ENCODE assay signal across 8 cellular contexts in the genomic region with DNA sequence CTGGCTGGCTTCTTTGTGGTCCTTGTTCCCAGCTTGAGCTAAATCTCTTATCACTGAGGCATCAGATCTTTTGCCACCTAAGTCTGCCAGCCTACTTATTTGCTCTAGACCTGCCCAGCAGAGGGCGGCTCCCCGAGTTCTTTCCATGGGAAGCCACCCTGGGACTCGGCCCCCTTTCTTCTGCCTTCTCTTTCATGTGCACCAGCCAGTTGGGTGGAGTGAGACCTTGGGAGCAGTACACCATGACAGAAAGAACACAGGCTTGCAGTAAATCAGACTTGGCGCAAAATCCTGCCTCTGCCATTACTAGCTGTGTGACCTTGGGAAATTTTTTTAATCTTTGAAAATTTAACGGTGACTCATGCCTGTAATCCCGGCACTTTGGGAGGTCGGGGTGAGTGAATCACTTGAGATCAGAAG. TPM values are rescaled to one million over a fixed set of nuclear protein-coding genes. Genes with fewer than 3 reads are reported as not detected.
DNase-seq lines count a peak whose midpoint lies in the region; ATAC-seq, FAIRE-seq and TF ChIP-seq lines count a peak whose summit lies in the region.

No MANE protein-coding gene starts in this region.

- peaks cover 3% of the 10 kb centered on the region for H3K27me3 Mint-ChIP-seq in activated naive CD4-positive, alpha-beta T cell treated with anti-CD3 and anti-CD28 coated beads, Interleukin-2, amount 10 ng/mL, durations not matched to agents 7 days and 5 days
- H3K27me3 Mint-ChIP-seq in central memory CD8-positive, alpha-beta T cell: no peaks in the 10 kb centered on the region

- no peaks in the 10 kb centered on the region for H3K9me3 ChIP-seq in pancreas

- no peaks in the 10 kb centered on the region for H3K27me3 ChIP-seq in pancreas

- peak; percentile 46 for DNase-seq in activated naive CD4-positive, alpha-beta T cell treated with anti-CD3 and anti-CD28 coated beads, Interleukin-2, amount 10 ng/mL, durations not matched to agents 7 days and 5 days
- no peak for DNase-seq in activated naive CD4-positive, alpha-beta T cell (lab: John Stamatoyannopoulos, UW)
- DNase-seq in NCI-H526 treated with DMSO at 0.1 percent for 48 hours (lab: John Stamatoyannopoulos, UW) (peak; percentile 14), pancreas (peak; percentile 76 to 89 (median 84)), HK-2 (ENCODE audit: unreplicated experiment) (no peak), HEK293T (ENCODE audit: extremely low spot score) (no peak)
- no peak for DNase-seq in central memory CD8-positive, alpha-beta T cell (ENCODE audit: low spot score in 2 of 2)
- DNase-seq in activated CD4-positive, CD25-positive, alpha-beta regulatory T cell (lab: John Stamatoyannopoulos, UW): no peak

- ATAC-seq in central memory CD8-positive, alpha-beta T cell (replicated peaks; ENCODE audit: extremely low read depth, poor library complexity, severe bottlenecking): no peak
- ATAC-seq in pancreas: peak; percentile 95 to 98 (median 97)

- no peaks in the 10 kb centered on the region for H3K9me3 Mint-ChIP-seq in activated naive CD4-positive, alpha-beta T cell treated with anti-CD3 and anti-CD28 coated beads, Interleukin-2, amount 10 ng/mL, durations not matched to agents 7 days and 5 days
- peaks cover 5% of the 10 kb centered on the region for H3K9me3 Mint-ChIP-seq in central memory CD8-positive, alpha-beta T cell

- no peak overlapping the region for H3K27ac Mint-ChIP-seq in activated naive CD4-positive, alpha-beta T cell treated with anti-CD3 and anti-CD28 coated beads, Interleukin-2, amount 10 ng/mL, durations not matched to agents 7 days and 5 days
- peak overlapping the region; percentile 33 for H3K27ac Mint-ChIP-seq in central memory CD8-positive, alpha-beta T cell (ENCODE audit: low read depth)

- CTCF ChIA-PET in activated naive CD4-positive, alpha-beta T cell treated with anti-CD3 and anti-CD28 coated beads, Interleukin-2, amount 10 ng/mL, durations not matched to agents 7 days and 5 days (lab: Charles Lee): interaction anchor here (0.6 to 3.8 kb wide), 8 partner anchors 11 to 107 kb away, joined by 3 to 34 read pairs (median 3); no protein-coding TSS in a partner anchor
- CTCF ChIA-PET in HEK293T (lab: Yijun Ruan, JAX): interaction anchor here (0.6 to 1.2 kb wide), 2 partner anchors 68 to 87 kb away, joined by 3 read pairs; no protein-coding TSS in a partner anchor

- H3K36me3 ChIP-seq in pancreas: no peaks in the 10 kb centered on the region

- H3K4me1 Mint-ChIP-seq in activated naive CD4-positive, alpha-beta T cell treated with anti-CD3 and anti-CD28 coated beads, Interleukin-2, amount 10 ng/mL, durations not matched to agents 7 days and 5 days: peaks cover 19% of the 10 kb centered on the region
- H3K4me1 Mint-ChIP-seq in central memory CD8-positive, alpha-beta T cell: peaks cover 23% of the 10 kb centered on the region

- POLR2A ChIA-PET in HEK293T (lab: Yijun Ruan, JAX): interaction anchor here (0.7 kb wide), 1 partner anchor 91 kb away, joined by 3 read pairs; no protein-coding TSS in a partner anchor

- no peak overlapping the region for H3K4me3 Mint-ChIP-seq in activated naive CD4-positive, alpha-beta T cell treated with anti-CD3 and anti-CD28 coated beads, Interleukin-2, amount 10 ng/mL, durations not matched to agents 7 days and 5 days
- H3K4me3 Mint-ChIP-seq in central memory CD8-positive, alpha-beta T cell: no peak overlapping the region

- H3K27ac ChIP-seq in pancreas: peak overlapping the region; percentile 50 to 73 (median 62)

- H3K4me3 ChIP-seq in pancreas: no peak overlapping the region

- FAIRE-seq in pancreas (lab: Jason Lieb, UNC): no peak

- H3K36me3 Mint-ChIP-seq in activated naive CD4-positive, alpha-beta T cell treated with anti-CD3 and anti-CD28 coated beads, Interleukin-2, amount 10 ng/mL, durations not matched to agents 7 days and 5 days: no peaks in the 10 kb centered on the region
- H3K36me3 Mint-ChIP-seq in central memory CD8-positive, alpha-beta T cell (ENCODE audit: insufficient read depth): peaks cover 2% of the 10 kb centered on the region

- 8 to 13% methylated on average over 7 of the region's 7 CpGs for WGBS in pancreas, 2 donors

- H3K4me1 ChIP-seq in pancreas: peaks cover 0 to 5% (median 0%) of the 10 kb centered on the region in 3 donors

- TF ChIP-seq CTCF in pancreas (IDR thresholded peaks at IDR 0.05): peak in 3 of 4 donors; percentile 18 to 51 (median 40)

- intact Hi-C loops in pancreas (cut with DNase I): no loop called here

TF ChIP-seq in HEK293T, 16 proteins besides CTCF, POLR2A, EP300 and RAD21:
- no peak for TF ChIP-seq SUZ12 (IDR thresholded peaks at IDR 0.05)
- no peak for TF ChIP-seq L3MBTL2 (conservative IDR thresholded peaks at IDR 0.05)
- no peak for TF ChIP-seq ZNF384 (IDR thresholded peaks at IDR 0.05)
- no peak for TF ChIP-seq HDGF (IDR thresholded peaks at IDR 0.05; ENCODE audit: borderline replicate concordance)
TF ChIP-seq in HEK293T: peak in this region for 0.

RNA-seq across cellular contexts. Expression of gene SMAGP, which starts 7.4 kb away (rescaled TPM):
- 1 to 10 TPM; 3.4 to 9.7 (median 7.2) TPM for total RNA-seq in pancreas
- 1 to 10 TPM; 4.9 to 6.4 TPM for polyA plus RNA-seq in pancreas

RNA-seq across cellular contexts. Expression of gene DAZAP2, which starts 24.1 kb away (rescaled TPM):
- total RNA-seq in pancreas: 100 to 1,000 TPM in 1 of 6 donors, 10 to 100 TPM in 5; 43.1 to 104 (median 62.7) TPM
- polyA plus RNA-seq in pancreas: 100 to 1,000 TPM in 1 of 2 donors, 10 to 100 TPM in 1; 55.7 to 123 TPM

RNA-seq across cellular contexts. Expression of gene POU6F1, which starts 44.9 kb away (rescaled TPM):
- 1 to 10 TPM; 4.8 to 7.6 (median 6.3) TPM for total RNA-seq in pancreas
- 10 to 100 TPM; 11.1 to 12.9 TPM for polyA plus RNA-seq in pancreas

Comparison
In these comparisons a context has a peak if more than half of its experiments do, and no peak if none do; other contexts are left out.
1. DNase-seq: peak in activated naive CD4-positive, alpha-beta T cell treated with anti-CD3 and anti-CD28 coated beads, Interleukin-2, amount 10 ng/mL, durations not matched to agents 7 days and 5 days (single experiment), NCI-H526 treated with DMSO at 0.1 percent for 48 hours (single experiment) and pancreas (6 of 6); none in activated naive CD4-positive, alpha-beta T cell (0 of 4), central memory CD8-positive, alpha-beta T cell (0 of 2), activated CD4-positive, CD25-positive, alpha-beta regulatory T cell (0 of 4), HK-2 (single experiment) and HEK293T (single experiment).